In the genomic region with DNA sequence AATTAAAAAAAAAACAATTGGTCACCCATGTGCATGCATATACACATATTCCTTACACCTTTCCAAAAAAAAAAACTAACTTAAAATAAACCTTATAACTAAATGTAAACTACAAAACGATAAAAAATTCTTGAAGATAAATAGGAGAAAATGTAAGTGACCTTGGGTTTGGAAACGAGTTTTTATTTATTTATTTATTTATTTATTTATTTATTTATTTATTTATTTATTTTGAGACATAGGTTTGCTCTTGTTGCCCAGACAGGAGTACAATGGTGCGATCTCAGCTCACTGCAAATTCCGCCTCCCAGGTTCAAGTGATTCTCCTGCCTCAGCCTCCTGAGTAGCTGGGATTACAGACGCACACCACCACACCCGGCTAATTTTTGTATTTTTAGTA, we compare ENCODE assay signal across 7 cellular contexts. TPM values are rescaled to one million over a fixed set of nuclear protein-coding genes. Genes with fewer than 3 reads are reported as not detected.
A peak's percentile ranks its signal among the peaks of the same experiment; 100 is the strongest.
DNase-seq lines count a peak whose midpoint lies in the region; ATAC-seq, FAIRE-seq and TF ChIP-seq lines count a peak whose summit lies in the region.
"Not testable (repeated sequence)": the region's sequence is repeated elsewhere in the genome, so short reads cannot be mapped to it uniquely, and the experiment has no call there.
"Had no signal": no experiment of that assay in that cellular context is flagged by ENCODE, and none has a peak within 500 bp of the region (broad histone marks: within the 10 kb centered on the region; RNA-seq: fewer than 3 reads in every experiment).

No MANE protein-coding gene starts in this region.

- POLR2A ChIA-PET in A549 (lab: Yijun Ruan, JAX); HEK293 (lab: Yijun Ruan, JAX): not testable (repeated sequence)

- not testable (repeated sequence) for DNase-seq in A549 (ENCODE audit: low read depth in 1 of 2, low spot score in 1 of 2); T-helper 17 cell; glutamatergic neuron

- H3K27ac Mint-ChIP-seq in T-helper 17 cell (peak overlapping the region; percentile 49), glutamatergic neuron (ENCODE audit: unreplicated experiment) (peak overlapping the region; percentile 17)

- not testable (repeated sequence) for TF ChIP-seq EP300 in A549 (IDR thresholded peaks at IDR 0.05)

- not testable (repeated sequence) for H3K27ac ChIP-seq in A549; HEK293 (ENCODE audit: extremely low read depth, low read depth, low read length)

- not testable (repeated sequence) for H3K9me3 Mint-ChIP-seq in glutamatergic neuron (ENCODE audit: unreplicated experiment)

- FAIRE-seq in A549 (lab: Jason Lieb, UNC), result not testable (repeated sequence)
- FAIRE-seq in endometrium (lab: Jason Lieb, UNC), result peak; percentile 76

- H3K36me3 ChIP-seq in HEK293 (ENCODE audit: control insufficient read depth in 2 of 2, insufficient read depth in 1 of 2, low read length in 2 of 2), result not testable (repeated sequence)

- not testable (repeated sequence) for ATAC-seq in A549, T-helper 17 cell

- WGBS in A549 (ENCODE audit: missing lambda C conversion rate), result 89% methylated on average over 6 of the region's 6 CpGs

- not testable (repeated sequence) for H3K4me3 Mint-ChIP-seq in T-helper 17 cell; glutamatergic neuron (ENCODE audit: unreplicated experiment)

- H3K4me1 ChIP-seq in A549, result peaks cover 18% of the 10 kb centered on the region
- H3K4me1 ChIP-seq in HEK293 (ENCODE audit: control insufficient read depth, insufficient read depth, low read length), result peaks cover 12% of the 10 kb centered on the region

- H3K27me3 Mint-ChIP-seq in T-helper 17 cell; glutamatergic neuron (ENCODE audit: unreplicated experiment): not testable (repeated sequence)

- not testable (repeated sequence) for H3K4me2 ChIP-seq in A549

- not testable (repeated sequence) for H3K4me1 Mint-ChIP-seq in T-helper 17 cell
- peaks cover 28% of the 10 kb centered on the region for H3K4me1 Mint-ChIP-seq in glutamatergic neuron (ENCODE audit: low read depth, unreplicated experiment)

- not testable (repeated sequence) for TF ChIP-seq POLR2A in A549 (IDR thresholded peaks at IDR 0.05; ENCODE audit: low read length)

- H3K36me3 Mint-ChIP-seq in T-helper 17 cell (ENCODE audit: low read depth); glutamatergic neuron (ENCODE audit: unreplicated experiment): not testable (repeated sequence)

- CTCF ChIA-PET in A549 (lab: Yijun Ruan, JAX); HEK293 (lab: Yijun Ruan, JAX): not testable (repeated sequence)

- not testable (repeated sequence) for TF ChIP-seq RAD21 in A549 (conservative IDR thresholded peaks at IDR 0.05 in 1 of 2, IDR thresholded peaks at IDR 0.05 in 1 of 2)

- H3K4me3 ChIP-seq in A549; HEK293 (ENCODE audit: low read depth, low read length): not testable (repeated sequence)

- H3K9me3 ChIP-seq in A549; HEK293 (ENCODE audit: control insufficient read depth, insufficient read depth, low read depth, low read length); T-helper 17 cell (ENCODE audit: control insufficient read depth, low read length, poor library complexity, severe bottlenecking): not testable (repeated sequence)

- not testable (repeated sequence) for TF ChIP-seq CTCF in A549 (IDR thresholded peaks at IDR 0.05); HEK293 (tag by site-specific recombination; IDR thresholded peaks at IDR 0.05); glutamatergic neuron (IDR thresholded peaks at IDR 0.05; ENCODE audit: partially characterized antibody, unreplicated experiment)

TF ChIP-seq in A549, 52 proteins besides CTCF, POLR2A, EP300 and RAD21:
- TF ChIP-seq ZC3H11A (IDR thresholded peaks at IDR 0.05), result peak; percentile 96

TF ChIP-seq in HEK293, 187 proteins besides CTCF, POLR2A, EP300 and RAD21 (continues in another document):
- TF ChIP-seq ZNF560 (tag by site-specific recombination; IDR thresholded peaks at IDR 0.05; ENCODE audit: borderline replicate concordance) (0 out of 2 replicates have a peak, but pooled peaks have one; percentile 45), ZNF629 (tag by site-specific recombination; IDR thresholded peaks at IDR 0.05) (peak; percentile 58; the same call in 1 of the 2 replicates), ZNF426 (tag by site-specific recombination; IDR thresholded peaks at IDR 0.05) (peak; percentile 96), ZNF623 (tag by site-specific recombination; IDR thresholded peaks at IDR 0.05) (peak; percentile 79), RBAK (tag by site-specific recombination; IDR thresholded peaks at IDR 0.05) (0 out of 2 replicates have a peak, but pooled peaks have one; percentile 20), ZNF354C (tag by site-specific recombination; IDR thresholded peaks at IDR 0.05; ENCODE audit: borderline replicate concordance, low read depth) (0 out of 2 replicates have a peak, but pooled peaks have one; percentile 70), ZNF138 (tag by site-specific recombination; IDR thresholded peaks at IDR 0.05; ENCODE audit: borderline replicate concordance) (0 out of 2 replicates have a peak, but pooled peaks have one; percentile 27), ZNF433 (tag by site-specific recombination; IDR thresholded peaks at IDR 0.05; ENCODE audit: low read depth) (0 out of 2 replicates have a peak, but pooled peaks have one; percentile 64)
- TF ChIP-seq, protein P1, sequence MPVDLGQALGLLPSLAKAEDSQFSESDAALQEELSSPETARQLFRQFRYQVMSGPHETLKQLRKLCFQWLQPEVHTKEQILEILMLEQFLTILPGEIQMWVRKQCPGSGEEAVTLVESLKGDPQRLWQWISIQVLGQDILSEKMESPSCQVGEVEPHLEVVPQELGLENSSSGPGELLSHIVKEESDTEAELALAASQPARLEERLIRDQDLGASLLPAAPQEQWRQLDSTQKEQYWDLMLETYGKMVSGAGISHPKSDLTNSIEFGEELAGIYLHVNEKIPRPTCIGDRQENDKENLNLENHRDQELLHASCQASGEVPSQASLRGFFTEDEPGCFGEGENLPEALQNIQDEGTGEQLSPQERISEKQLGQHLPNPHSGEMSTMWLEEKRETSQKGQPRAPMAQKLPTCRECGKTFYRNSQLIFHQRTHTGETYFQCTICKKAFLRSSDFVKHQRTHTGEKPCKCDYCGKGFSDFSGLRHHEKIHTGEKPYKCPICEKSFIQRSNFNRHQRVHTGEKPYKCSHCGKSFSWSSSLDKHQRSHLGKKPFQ (tag by site-specific recombination; IDR thresholded peaks at IDR 0.05), result peak; percentile 46; the same call in 1 of the 2 replicates

RNA-seq across cellular contexts. Expression of a gene that starts 9.7 kb away (rescaled TPM):
- polyA plus RNA-seq in A549 (2011; rRNA removed) (31.8 and 36.3 TPM in 2 replicates), A549 (2017; fragmentation: RNase III; extraction: RNeasy Plus Mini Kit Qiagen cat#74134 plus additional on column Dnase treatment) (10.4 to 12.5 TPM (median 11.0 TPM) in 3 replicates)
- polyA plus RNA-seq in A549 (2012; cell fraction: cytosol; rRNA removed), result 5.2 and 6.9 TPM in 2 replicates
- polyA plus RNA-seq in A549 (2012; cell fraction: nucleus; rRNA removed), result 4.8 and 6.0 TPM in 2 replicates
- polyA minus RNA-seq in A549 (2011; rRNA and poly(A)+ RNA removed), result 48.8 and 50.5 TPM in 2 replicates
- total RNA-seq in T-helper 17 cell (10 to 100 TPM; 23.2 to 25.5 TPM), glutamatergic neuron (ENCODE audit: unreplicated experiment) (34.2 TPM)

RNA-seq across cellular contexts. Expression of a gene that starts 35.0 kb away (rescaled TPM):
- 452 and 457 TPM in 2 replicates for polyA plus RNA-seq in A549 (2011; rRNA removed)
- polyA plus RNA-seq in A549 (2012; cell fraction: cytosol; rRNA removed), result 181 and 206 TPM in 2 replicates
- 37.2 and 65.0 TPM in 2 replicates for polyA plus RNA-seq in A549 (2012; cell fraction: nucleus; rRNA removed)
- polyA plus RNA-seq in A549 (2017; fragmentation: RNase III; extraction: RNeasy Plus Mini Kit Qiagen cat#74134 plus additional on column Dnase treatment), result 204 to 221 TPM (median 218 TPM) in 3 replicates
- polyA minus RNA-seq in A549 (2011; rRNA and poly(A)+ RNA removed), result 24.9 and 70.3 TPM in 2 replicates
- total RNA-seq in T-helper 17 cell, result under 1 TPM; 0.76 to 0.85 TPM
- 4.7 TPM for total RNA-seq in glutamatergic neuron (ENCODE audit: unreplicated experiment)
- polyA plus RNA-seq: CD14-positive monocyte; CD8-positive, alpha-beta memory T cell had no signal

RNA-seq across cellular contexts. Expression of a gene that starts 41.4 kb away (rescaled TPM):
- polyA plus RNA-seq in A549 (2011; rRNA removed) (30.0 and 34.9 TPM in 2 replicates), A549 (2017; fragmentation: RNase III; extraction: RNeasy Plus Mini Kit Qiagen cat#74134 plus additional on column Dnase treatment) (24.8 to 31.0 TPM (median 27.7 TPM) in 3 replicates)
- polyA plus RNA-seq in A549 (2012; cell fraction: cytosol; rRNA removed), result 10.8 and 11.0 TPM in 2 replicates
- polyA plus RNA-seq in A549 (2012; cell fraction: nucleus; rRNA removed), result 5.6 and 8.9 TPM in 2 replicates
- 16.3 and 19.0 TPM in 2 replicates for polyA minus RNA-seq in A549 (2011; rRNA and poly(A)+ RNA removed)
- total RNA-seq in T-helper 17 cell (10 to 100 TPM; 14.9 to 17.5 TPM), glutamatergic neuron (ENCODE audit: unreplicated experiment) (48.7 TPM)
